8 cellular contexts compared by ENCODE assay signal in the genomic region with DNA sequence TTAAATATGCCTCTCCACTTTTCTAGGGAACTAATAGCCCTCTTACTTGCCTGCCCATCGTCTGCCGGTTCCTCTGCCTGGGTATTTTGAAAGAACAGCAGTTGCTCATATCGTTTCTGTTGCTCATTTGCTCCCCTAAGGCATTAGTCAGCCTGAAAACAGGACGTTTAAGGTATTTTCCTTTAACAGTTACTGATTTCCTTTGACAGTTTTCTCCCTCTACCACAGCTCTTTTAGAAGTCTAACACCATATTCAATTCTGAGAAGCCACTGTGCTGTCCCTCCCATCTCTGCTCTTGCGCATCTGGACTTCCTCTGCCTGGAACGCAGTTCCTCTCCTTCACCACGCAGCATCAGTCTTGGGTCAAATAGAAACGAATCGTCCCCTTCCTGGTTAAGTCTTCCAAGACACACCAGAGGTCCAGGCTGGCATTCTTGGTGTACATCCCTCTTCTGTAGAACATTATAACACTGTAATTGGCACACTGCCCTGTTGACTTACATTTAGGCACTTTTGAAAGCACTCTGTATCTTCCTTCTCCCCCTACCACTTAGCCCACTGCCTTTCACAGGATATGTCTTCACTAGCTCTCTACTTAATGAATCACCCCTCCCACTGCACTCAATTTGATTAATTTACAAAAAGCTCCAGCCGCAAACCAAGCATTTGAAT.
DNase-seq lines count a peak whose midpoint lies in the region; ATAC-seq and TF ChIP-seq lines count a peak whose summit lies in the region.

No MANE protein-coding gene starts in this region.

- H3K4me2 ChIP-seq in BLaER1 (peak overlapping the region; percentile 95), hepatocyte (peak overlapping the region; percentile 66)

- H3K27me3 ChIP-seq in BLaER1 (no peaks in the 10 kb centered on the region), hepatocyte (no peaks in the 10 kb centered on the region)

- CTCF ChIA-PET in HEK293T (lab: Yijun Ruan, JAX): interaction anchor here (0.6 kb wide), 1 partner anchor 27 kb away, joined by 3 read pairs; no protein-coding TSS in a partner anchor

- H3K4me3 Mint-ChIP-seq in T-helper 1 cell treated with Interleukin-12 subunit alpha and Interleukin-12 subunit beta and Interleukin-4 antibody, amounts not matched to agents 30 μg/mL and 1 μg/mL, for 36 hours: peak overlapping the region; percentile 98

- POLR2A ChIA-PET in HEK293T (lab: Yijun Ruan, JAX): no interaction called here

- H2AFZ ChIP-seq in hepatocyte: peak overlapping the region; percentile 75

- H3K4me3 ChIP-seq in BLaER1 (peak overlapping the region; percentile 67), hepatocyte (no peak overlapping the region)

- H3K9me3 Mint-ChIP-seq in T-helper 1 cell treated with Interleukin-12 subunit alpha and Interleukin-12 subunit beta and Interleukin-4 antibody, amounts not matched to agents 30 μg/mL and 1 μg/mL, for 36 hours: peaks cover 5% of the 10 kb centered on the region

- H3K4me1 Mint-ChIP-seq in T-helper 1 cell treated with Interleukin-12 subunit alpha and Interleukin-12 subunit beta and Interleukin-4 antibody, amounts not matched to agents 30 μg/mL and 1 μg/mL, for 36 hours (ENCODE audit: low read depth): peaks cover 37% of the 10 kb centered on the region

- H4K20me1 ChIP-seq in BLaER1 (no peaks in the 10 kb centered on the region), hepatocyte (ENCODE audit: insufficient read depth, poor library complexity, severe bottlenecking) (no peaks in the 10 kb centered on the region)

- H3K27ac Mint-ChIP-seq in T-helper 1 cell treated with Interleukin-12 subunit alpha and Interleukin-12 subunit beta and Interleukin-4 antibody, amounts not matched to agents 30 μg/mL and 1 μg/mL, for 36 hours: peak overlapping the region; percentile 99

- peaks cover 17% of the 10 kb centered on the region for H3K4me1 ChIP-seq in BLaER1
- H3K4me1 ChIP-seq in hepatocyte (ENCODE audit: insufficient read depth): no peaks in the 10 kb centered on the region

- H3K27me3 Mint-ChIP-seq in T-helper 1 cell treated with Interleukin-12 subunit alpha and Interleukin-12 subunit beta and Interleukin-4 antibody, amounts not matched to agents 30 μg/mL and 1 μg/mL, for 36 hours (ENCODE audit: low read depth): no peaks in the 10 kb centered on the region

- no peaks in the 10 kb centered on the region for H3K9me2 ChIP-seq in hepatocyte (replicated peaks; ENCODE audit: insufficient read depth)

- H3K79me2 ChIP-seq in hepatocyte: no peaks in the 10 kb centered on the region

- H3K36me3 ChIP-seq in BLaER1 (no peaks in the 10 kb centered on the region), hepatocyte (replicated peaks; ENCODE audit: insufficient read depth, low read depth) (no peaks in the 10 kb centered on the region)

- H3K9me3 ChIP-seq in BLaER1: peaks cover 44% of the 10 kb centered on the region
- H3K9me3 ChIP-seq in hepatocyte (ENCODE audit: low read depth): peaks cover 5% of the 10 kb centered on the region

- peaks cover 38% of the 10 kb centered on the region for H3K36me3 Mint-ChIP-seq in T-helper 1 cell treated with Interleukin-12 subunit alpha and Interleukin-12 subunit beta and Interleukin-4 antibody, amounts not matched to agents 30 μg/mL and 1 μg/mL, for 36 hours (ENCODE audit: low read depth)

- H3K27ac ChIP-seq in BLaER1 (peak overlapping the region; percentile 80), hepatocyte (peak overlapping the region; percentile 56)

- 76% methylated on average over 10 of the region's 10 CpGs for WGBS in hepatocyte (ENCODE audit: low lambda C conversion rate, missing lambda C conversion rate)

- no peak for TF ChIP-seq CTCF in hepatocyte (IDR thresholded peaks at IDR 0.05; ENCODE audit: poor library complexity)

- peak; percentile 86 for ATAC-seq in GM19328 (IDR thresholded peaks at IDR 0.05; ENCODE audit: unreplicated experiment)
- ATAC-seq in HG03469 (IDR thresholded peaks at IDR 0.05; ENCODE audit: unreplicated experiment): peak; percentile 90

- peak overlapping the region; percentile 73 for H3K9ac ChIP-seq in BLaER1

- DNase-seq in anterior cingulate cortex (lab: John Stamatoyannopoulos, UW) (peak in 40 of 58 donors; percentile 2 to 59 (median 14)), hepatocyte (ENCODE audit: low spot score) (peak; percentile 18), HEK293T (ENCODE audit: extremely low spot score) (no peak)
- peak; percentile 74 for DNase-seq in stimulated activated CD4-positive, alpha-beta T cell treated with anti-CD3 and anti-CD28 coated beads, Interleukin-1b, Interleukin-23, amount 100 ng/mL, for 48 hours

TF ChIP-seq in HEK293T, 16 proteins besides CTCF, POLR2A, EP300 and RAD21:
- TF ChIP-seq HDGF (IDR thresholded peaks at IDR 0.05; ENCODE audit: borderline replicate concordance): no peak
- TF ChIP-seq SUZ12 (IDR thresholded peaks at IDR 0.05): no peak
- TF ChIP-seq ELF4 (IDR thresholded peaks at IDR 0.05): no peak
- TF ChIP-seq FOXM1 (IDR thresholded peaks at IDR 0.05; ENCODE audit: borderline replicate concordance): no peak
- no peak for TF ChIP-seq FOXK2 (IDR thresholded peaks at IDR 0.05)
